ENCODE assay signal across 24 cellular contexts in genomic region chr5:573976-574375, GRCh38. TPM values are rescaled to one million over a fixed set of nuclear protein-coding genes. Genes with fewer than 3 reads are reported as not detected.
DNase-seq lines count a peak whose midpoint lies in the region; ATAC-seq and TF ChIP-seq lines count a peak whose summit lies in the region.
"Had no signal": no experiment of that assay in that cellular context is flagged by ENCODE, and none has a peak within 500 bp of the region (broad histone marks: within the 10 kb centered on the region; RNA-seq: fewer than 3 reads in every experiment).

No MANE protein-coding gene starts in this region.

- H3K27me3 ChIP-seq in WERI-Rb-1 (ENCODE audit: insufficient read depth, low read depth, severe bottlenecking) = peaks cover 15% of the 10 kb centered on the region
- H3K27me3 ChIP-seq: BE2C, ovary, upper lobe of left lung had no signal

- H3K27ac ChIP-seq in WERI-Rb-1 = no peak overlapping the region
- H3K27ac ChIP-seq: HL-60, KMS-11, ovary, upper lobe of left lung had no signal

- DNase-seq in activated CD8-positive, alpha-beta memory T cell treated with anti-CD3 and anti-CD28 coated beads for 24 hours = peak; percentile 32
- DNase-seq in activated CD8-positive, alpha-beta memory T cell treated with anti-CD3 and anti-CD28 coated beads, Interleukin-2, amount 50 U/mL, for 4 hours = no peak
- peak; percentile 13 for DNase-seq in NCI-H2227 treated with DMSO at 0.1 percent for 48 hours (lab: John Stamatoyannopoulos, UW)
- DNase-seq in ecto neural progenitor cell (ENCODE audit: low spot score) = peak; percentile 43
- DNase-seq in ureter (ENCODE audit: low spot score) = peak; percentile 22
- no peak for DNase-seq in WERI-Rb-1
- DNase-seq in globus pallidus (ENCODE audit: low spot score) = no peak
- DNase-seq: ACHN; activated B cell treated with CpG ODN at 0.5 μM for 24 hours; activated CD4-positive, alpha-beta T cell treated with anti-CD3 and anti-CD28 coated beads, Interleukin-2, amount 50 U/mL, for 4 hours; amygdala; BE2C; effector CD4-positive, alpha-beta T cell; glutamatergic neuron; islet precursor cell; NCI-H187; NCI-H510A treated with DMSO at 0.1 percent for 48 hours; ovary; stimulated activated CD4-positive, alpha-beta T cell treated with anti-CD3 and anti-CD28 coated beads, Interleukin-12 subunit alpha, Interleukin-12 subunit beta, amount 100 ng/mL, for 4 hours; stimulated activated CD4-positive, alpha-beta T cell treated with anti-CD3 and anti-CD28 coated beads, Interleukin-4, amount 100 ng/mL, for 1 hour had no signal

- no peaks in the 10 kb centered on the region for H3K36me3 ChIP-seq in WERI-Rb-1
- H3K36me3 ChIP-seq: BE2C, ovary, upper lobe of left lung had no signal

- TF ChIP-seq CTCF in WERI-Rb-1 (IDR thresholded peaks at IDR 0.05; ENCODE audit: low read depth, low read length) = no peak

- H3K4me3 ChIP-seq in WERI-Rb-1 (ENCODE audit: low read depth, low read length) = no peak overlapping the region
- H3K4me3 ChIP-seq: ovary, upper lobe of left lung had no signal

- ATAC-seq in HG03135 (IDR thresholded peaks at IDR 0.05; ENCODE audit: unreplicated experiment) = no peak

- H3K9me3 ChIP-seq in WERI-Rb-1 (ENCODE audit: severe bottlenecking) = peaks cover 33% of the 10 kb centered on the region
- H3K9me3 ChIP-seq: BE2C had no signal

RNA-seq across cellular contexts. Expression of gene CEP72, which starts 38.2 kb away (rescaled TPM):
- total RNA-seq in ureter = 10.9 TPM

RNA-seq across cellular contexts. Expression of gene SLC9A3, which starts 49.7 kb away (rescaled TPM):
- 1.1 TPM for total RNA-seq in ureter

Comparison
In these comparisons a context has a peak if more than half of its experiments do, and no peak if none do; other contexts are left out.
1. DNase-seq: peak in activated CD8-positive, alpha-beta memory T cell treated with anti-CD3 and anti-CD28 coated beads for 24 hours (single experiment), NCI-H2227 treated with DMSO at 0.1 percent for 48 hours (single experiment), ecto neural progenitor cell (single experiment) and ureter (single experiment); none in activated CD8-positive, alpha-beta memory T cell treated with anti-CD3 and anti-CD28 coated beads, Interleukin-2, amount 50 U/mL, for 4 hours (single experiment), WERI-Rb-1 (single experiment) and globus pallidus (single experiment).